In genomic region chr2:120862254-120863172, GRCh38 we compare ENCODE assay signal across 18 cellular contexts.
DNase-seq lines count a peak whose midpoint lies in the region; ATAC-seq and TF ChIP-seq lines count a peak whose summit lies in the region.
"Had no signal": no experiment of that assay in that cellular context is flagged by ENCODE, and none has a peak within 500 bp of the region (broad histone marks: within the 10 kb centered on the region; RNA-seq: fewer than 3 reads in every experiment).

No MANE protein-coding gene starts in this region.

- H3K4me3 ChIP-seq in mesendoderm (ENCODE audit: low read length) (no peak overlapping the region), upper lobe of right lung (no peak overlapping the region)
- H3K4me3 ChIP-seq: lung, tibial nerve had no signal

- H3K9me3 Mint-ChIP-seq in chondrocyte (ENCODE audit: low read depth) = no peaks in the 10 kb centered on the region
- H3K9me3 Mint-ChIP-seq: naive thymus-derived CD4-positive, alpha-beta T cell; stimulated activated effector memory CD8-positive, alpha-beta T cell treated with anti-CD3 and anti-CD28 coated beads, Interleukin-12 subunit alpha, Interleukin-12 subunit beta, amount 100 ng/mL, for 72 hours; T-helper 1 cell treated with Interleukin-12 subunit alpha and Interleukin-12 subunit beta and Interleukin-4 antibody, amounts not matched to agents 30 μg/mL and 1 μg/mL, for 36 hours had no signal

- peak overlapping the region; percentile 5 for H3K4ac ChIP-seq in mesendoderm (ENCODE audit: low read depth, low read length)

- no peak overlapping the region for H2BK120ac ChIP-seq in mesendoderm (ENCODE audit: low read depth, low read length)

- H2BK15ac ChIP-seq in mesendoderm (replicated peaks; ENCODE audit: low read depth) = no peak overlapping the region

- peaks cover 53% of the 10 kb centered on the region for H3K4me1 Mint-ChIP-seq in chondrocyte (ENCODE audit: low read depth)
- H3K4me1 Mint-ChIP-seq: stimulated activated effector memory CD8-positive, alpha-beta T cell treated with anti-CD3 and anti-CD28 coated beads, Interleukin-12 subunit alpha, Interleukin-12 subunit beta, amount 100 ng/mL, for 72 hours had no signal

- no peak for ATAC-seq in left cardiac atrium
- no peak for ATAC-seq in Right ventricle myocardium superior (ENCODE audit: poor library complexity)
- ATAC-seq in upper lobe of right lung = no peak
- ATAC-seq in HG03354 (IDR thresholded peaks at IDR 0.05; ENCODE audit: poor library complexity, severe bottlenecking, unreplicated experiment) = no peak
- no peak for ATAC-seq in HG02623 (IDR thresholded peaks at IDR 0.05; ENCODE audit: unreplicated experiment)
- ATAC-seq: naive thymus-derived CD4-positive, alpha-beta T cell; stimulated activated effector memory CD8-positive, alpha-beta T cell treated with anti-CD3 and anti-CD28 coated beads, Interleukin-12 subunit alpha, Interleukin-12 subunit beta, amount 100 ng/mL, for 72 hours had no signal

- no peaks in the 10 kb centered on the region for H3K9me3 ChIP-seq in upper lobe of right lung
- H3K9me3 ChIP-seq: tibial nerve had no signal

- H2AK5ac ChIP-seq in mesendoderm (ENCODE audit: low read length) = no peak overlapping the region

- no peak overlapping the region for H4K5ac ChIP-seq in mesendoderm (ENCODE audit: low read length)

- H3K23ac ChIP-seq in mesendoderm (ENCODE audit: low read length) = no peak overlapping the region

- H3K27me3 ChIP-seq in mesendoderm (ENCODE audit: insufficient read depth, low read length, poor library complexity) (no peaks in the 10 kb centered on the region), upper lobe of right lung (peaks cover 20% of the 10 kb centered on the region)
- H3K27me3 ChIP-seq: tibial nerve had no signal

- peaks cover 3% of the 10 kb centered on the region for H3K36me3 Mint-ChIP-seq in chondrocyte (ENCODE audit: low read depth)
- H3K36me3 Mint-ChIP-seq: naive thymus-derived CD4-positive, alpha-beta T cell; stimulated activated effector memory CD8-positive, alpha-beta T cell treated with anti-CD3 and anti-CD28 coated beads, Interleukin-12 subunit alpha, Interleukin-12 subunit beta, amount 100 ng/mL, for 72 hours had no signal

- no peak overlapping the region for H3K4me2 ChIP-seq in mesendoderm (ENCODE audit: low read length)
- H3K4me2 ChIP-seq: KMS-11 had no signal

- H3K4me1 ChIP-seq in mesendoderm (ENCODE audit: control insufficient read depth, low read depth, low read length) = peaks cover 15% of the 10 kb centered on the region
- H3K4me1 ChIP-seq in upper lobe of right lung = no peaks in the 10 kb centered on the region

- H3K79me2 ChIP-seq in mesendoderm (ENCODE audit: control insufficient read depth, insufficient read depth, low read length) = peaks cover 1% of the 10 kb centered on the region

- no peak overlapping the region for H3K4me3 Mint-ChIP-seq in chondrocyte (ENCODE audit: unreplicated experiment)
- H3K4me3 Mint-ChIP-seq: naive thymus-derived CD4-positive, alpha-beta T cell; stimulated activated effector memory CD8-positive, alpha-beta T cell treated with anti-CD3 and anti-CD28 coated beads, Interleukin-12 subunit alpha, Interleukin-12 subunit beta, amount 100 ng/mL, for 72 hours; T-helper 1 cell treated with Interleukin-12 subunit alpha and Interleukin-12 subunit beta and Interleukin-4 antibody, amounts not matched to agents 30 μg/mL and 1 μg/mL, for 36 hours had no signal

- no peak overlapping the region for H3K18ac ChIP-seq in mesendoderm (ENCODE audit: low read length)

- no peak overlapping the region for H3K9ac ChIP-seq in mesendoderm (ENCODE audit: low read length)
- H3K9ac ChIP-seq: KMS-11 had no signal

- intact Hi-C loops in left cardiac atrium (cut with DNase I) (no loop called here), Right ventricle myocardium superior (cut with DNase I) (no loop called here), upper lobe of right lung (cut with DNase I) (no loop called here)

- TF ChIP-seq CTCF in chondrocyte (IDR thresholded peaks at IDR 0.05) = no peak
- TF ChIP-seq CTCF in upper lobe of right lung (IDR thresholded peaks at IDR 0.05) = no peak

- H3K27ac ChIP-seq in mesendoderm (ENCODE audit: low read depth, low read length) (no peak overlapping the region), upper lobe of right lung (no peak overlapping the region)
- H3K27ac ChIP-seq: C4-2B, KMS-11 had no signal

- H3K36me3 ChIP-seq in mesendoderm (ENCODE audit: control insufficient read depth, insufficient read depth, low read length) (no peaks in the 10 kb centered on the region), upper lobe of right lung (no peaks in the 10 kb centered on the region)
- H3K36me3 ChIP-seq: tibial nerve had no signal

- H2BK5ac ChIP-seq in mesendoderm (ENCODE audit: low read length) = no peak overlapping the region

- H3K56ac ChIP-seq in mesendoderm (ENCODE audit: low read length) = no peak overlapping the region

- no CpG with 5 or more reads among the region's 19 CpGs for WGBS in mesendoderm (ENCODE audit: extremely low coverage, insufficient coverage, low lambda C conversion rate)

- H4K8ac ChIP-seq in mesendoderm (ENCODE audit: low read depth, low read length) = no peak overlapping the region

- peak; percentile 14 for DNase-seq in left cardiac atrium
- DNase-seq in Right ventricle myocardium superior = no peak
- DNase-seq in chondrocyte (ENCODE audit: low spot score) = peak; percentile 85
- no peak for DNase-seq in mesendoderm
- DNase-seq in upper lobe of right lung = peak; percentile 43
- DNase-seq in SIG-M5 treated with dmso at 0.1 percent for 504 hours (lab: John Stamatoyannopoulos, UW; ENCODE audit: unreplicated experiment) = no peak
- DNase-seq: GOT3; naive thymus-derived CD4-positive, alpha-beta T cell; NCI-H1048; NCI-H524 had no signal

- no peaks in the 10 kb centered on the region for H3K27me3 Mint-ChIP-seq in chondrocyte (ENCODE audit: low read depth)

- H3K79me1 ChIP-seq in mesendoderm (ENCODE audit: low read length) = peaks cover 22% of the 10 kb centered on the region

- no peak overlapping the region for H3K27ac Mint-ChIP-seq in chondrocyte (ENCODE audit: unreplicated experiment)
- H3K27ac Mint-ChIP-seq: naive thymus-derived CD4-positive, alpha-beta T cell; stimulated activated effector memory CD8-positive, alpha-beta T cell treated with anti-CD3 and anti-CD28 coated beads, Interleukin-12 subunit alpha, Interleukin-12 subunit beta, amount 100 ng/mL, for 72 hours; T-helper 1 cell treated with Interleukin-12 subunit alpha and Interleukin-12 subunit beta and Interleukin-4 antibody, amounts not matched to agents 30 μg/mL and 1 μg/mL, for 36 hours had no signal

Comparison
In these comparisons a context has a peak if more than half of its experiments do, and no peak if none do; other contexts are left out.
1. DNase-seq: peak in left cardiac atrium (single experiment), chondrocyte (single experiment) and upper lobe of right lung (single experiment); none in Right ventricle myocardium superior (single experiment), mesendoderm (single experiment) and SIG-M5 treated with dmso at 0.1 percent for 504 hours (single experiment).